1 cellular context compared by ENCODE assay signal in the genomic region with DNA sequence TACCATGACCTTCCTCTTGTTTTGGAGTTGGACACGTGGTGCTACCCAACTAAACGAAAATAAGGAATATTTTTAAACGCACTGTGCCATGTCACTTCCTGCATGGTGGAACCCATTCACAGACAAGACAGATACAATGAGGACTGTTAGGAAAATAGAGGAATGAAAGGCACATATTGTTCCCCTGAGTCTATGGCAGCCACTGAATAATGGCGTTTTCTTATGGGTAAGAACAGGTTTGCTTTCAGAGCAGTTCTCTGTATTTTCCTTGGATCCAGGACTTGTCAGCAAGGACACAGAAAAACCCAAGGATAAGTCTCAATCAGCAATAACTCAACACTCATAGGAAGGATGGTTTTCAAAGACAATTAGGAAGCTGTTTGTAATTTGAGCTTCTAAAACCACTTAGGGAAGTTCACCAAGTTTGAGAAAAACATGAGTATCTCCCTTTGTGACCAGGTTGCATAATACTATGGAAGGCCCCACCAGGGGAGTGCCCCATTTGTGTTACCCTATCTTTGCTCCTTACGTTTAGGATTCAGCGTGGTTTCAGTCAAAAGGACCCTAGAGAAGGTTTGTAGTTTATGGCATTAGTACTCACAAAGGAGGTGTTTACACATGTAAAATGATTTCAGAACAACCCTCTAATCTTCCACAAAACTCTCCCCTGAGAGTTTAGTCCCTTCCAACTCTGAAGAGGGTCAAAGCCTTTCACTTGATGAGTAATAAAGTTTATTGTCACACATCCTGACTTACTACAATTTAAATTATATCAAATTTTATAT.
TF ChIP-seq lines count a peak whose summit lies in the region.

No MANE protein-coding gene starts in this region.

TF ChIP-seq in GM23338, 12 proteins besides CTCF, POLR2A, EP300 and RAD21 (continued from another document):
- TF ChIP-seq REST (IDR thresholded peaks at IDR 0.05; ENCODE audit: unreplicated experiment) (no peak), EZH2 (IDR thresholded peaks at IDR 0.05; ENCODE audit: low read depth, unreplicated experiment) (no peak), JUNB (IDR thresholded peaks at IDR 0.05; ENCODE audit: unreplicated experiment) (no peak), STAT1 (IDR thresholded peaks at IDR 0.05; ENCODE audit: unreplicated experiment) (no peak), CREB1 (CRISPR knock-in tag; IDR thresholded peaks at IDR 0.05; ENCODE audit: low read depth) (no peak), POLR2AphosphoS5 (IDR thresholded peaks at IDR 0.05; ENCODE audit: low read depth) (no peak), ZNF331 (CRISPR knock-in tag; IDR thresholded peaks at IDR 0.05; ENCODE audit: low read depth) (no peak), NANOG (IDR thresholded peaks at IDR 0.05; ENCODE audit: borderline replicate concordance) (no peak), ZNF114 (CRISPR knock-in tag; IDR thresholded peaks at IDR 0.05) (no peak)
- TF ChIP-seq, protein P1, sequence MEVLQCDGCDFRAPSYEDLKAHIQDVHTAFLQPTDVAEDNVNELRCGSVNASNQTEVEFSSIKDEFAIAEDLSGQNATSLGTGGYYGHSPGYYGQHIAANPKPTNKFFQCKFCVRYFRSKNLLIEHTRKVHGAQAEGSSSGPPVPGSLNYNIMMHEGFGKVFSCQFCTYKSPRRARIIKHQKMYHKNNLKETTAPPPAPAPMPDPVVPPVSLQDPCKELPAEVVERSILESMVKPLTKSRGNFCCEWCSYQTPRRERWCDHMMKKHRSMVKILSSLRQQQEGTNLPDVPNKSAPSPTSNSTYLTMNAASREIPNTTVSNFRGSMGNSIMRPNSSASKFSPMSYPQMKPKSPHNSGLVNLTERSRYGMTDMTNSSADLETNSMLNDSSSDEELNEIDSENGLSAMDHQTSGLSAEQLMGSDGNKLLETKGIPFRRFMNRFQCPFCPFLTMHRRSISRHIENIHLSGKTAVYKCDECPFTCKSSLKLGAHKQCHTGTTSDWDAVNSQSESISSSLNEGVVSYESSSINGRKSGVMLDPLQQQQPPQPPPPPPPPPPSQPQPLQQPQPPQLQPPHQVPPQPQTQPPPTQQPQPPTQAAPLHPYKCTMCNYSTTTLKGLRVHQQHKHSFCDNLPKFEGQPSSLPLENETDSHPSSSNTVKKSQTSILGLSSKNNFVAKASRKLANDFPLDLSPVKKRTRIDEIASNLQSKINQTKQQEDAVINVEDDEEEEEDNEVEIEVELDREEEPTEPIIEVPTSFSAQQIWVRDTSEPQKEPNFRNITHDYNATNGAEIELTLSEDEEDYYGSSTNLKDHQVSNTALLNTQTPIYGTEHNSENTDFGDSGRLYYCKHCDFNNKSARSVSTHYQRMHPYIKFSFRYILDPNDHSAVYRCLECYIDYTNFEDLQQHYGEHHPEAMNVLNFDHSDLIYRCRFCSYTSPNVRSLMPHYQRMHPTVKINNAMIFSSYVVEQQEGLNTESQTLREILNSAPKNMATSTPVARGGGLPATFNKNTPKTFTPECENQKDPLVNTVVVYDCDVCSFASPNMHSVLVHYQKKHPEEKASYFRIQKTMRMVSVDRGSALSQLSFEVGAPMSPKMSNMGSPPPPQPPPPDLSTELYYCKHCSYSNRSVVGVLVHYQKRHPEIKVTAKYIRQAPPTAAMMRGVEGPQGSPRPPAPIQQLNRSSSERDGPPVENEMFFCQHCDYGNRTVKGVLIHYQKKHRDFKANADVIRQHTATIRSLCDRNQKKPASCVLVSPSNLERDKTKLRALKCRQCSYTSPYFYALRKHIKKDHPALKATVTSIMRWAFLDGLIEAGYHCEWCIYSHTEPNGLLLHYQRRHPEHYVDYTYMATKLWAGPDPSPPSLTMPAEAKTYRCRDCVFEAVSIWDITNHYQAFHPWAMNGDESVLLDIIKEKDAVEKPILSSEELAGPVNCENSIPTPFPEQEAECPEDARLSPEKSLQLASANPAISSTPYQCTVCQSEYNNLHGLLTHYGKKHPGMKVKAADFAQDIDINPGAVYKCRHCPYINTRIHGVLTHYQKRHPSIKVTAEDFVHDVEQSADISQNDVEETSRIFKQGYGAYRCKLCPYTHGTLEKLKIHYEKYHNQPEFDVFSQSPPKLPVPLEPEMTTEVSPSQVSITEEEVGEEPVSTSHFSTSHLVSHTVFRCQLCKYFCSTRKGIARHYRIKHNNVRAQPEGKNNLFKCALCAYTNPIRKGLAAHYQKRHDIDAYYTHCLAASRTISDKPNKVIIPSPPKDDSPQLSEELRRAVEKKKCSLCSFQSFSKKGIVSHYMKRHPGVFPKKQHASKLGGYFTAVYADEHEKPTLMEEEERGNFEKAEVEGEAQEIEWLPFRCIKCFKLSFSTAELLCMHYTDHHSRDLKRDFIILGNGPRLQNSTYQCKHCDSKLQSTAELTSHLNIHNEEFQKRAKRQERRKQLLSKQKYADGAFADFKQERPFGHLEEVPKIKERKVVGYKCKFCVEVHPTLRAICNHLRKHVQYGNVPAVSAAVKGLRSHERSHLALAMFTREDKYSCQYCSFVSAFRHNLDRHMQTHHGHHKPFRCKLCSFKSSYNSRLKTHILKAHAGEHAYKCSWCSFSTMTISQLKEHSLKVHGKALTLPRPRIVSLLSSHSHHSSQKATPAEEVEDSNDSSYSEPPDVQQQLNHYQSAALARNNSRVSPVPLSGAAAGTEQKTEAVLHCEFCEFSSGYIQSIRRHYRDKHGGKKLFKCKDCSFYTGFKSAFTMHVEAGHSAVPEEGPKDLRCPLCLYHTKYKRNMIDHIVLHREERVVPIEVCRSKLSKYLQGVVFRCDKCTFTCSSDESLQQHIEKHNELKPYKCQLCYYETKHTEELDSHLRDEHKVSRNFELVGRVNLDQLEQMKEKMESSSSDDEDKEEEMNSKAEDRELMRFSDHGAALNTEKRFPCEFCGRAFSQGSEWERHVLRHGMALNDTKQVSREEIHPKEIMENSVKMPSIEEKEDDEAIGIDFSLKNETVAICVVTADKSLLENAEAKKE (CRISPR knock-in tag; IDR thresholded peaks at IDR 0.05): no peak
- TF ChIP-seq, protein P2, sequence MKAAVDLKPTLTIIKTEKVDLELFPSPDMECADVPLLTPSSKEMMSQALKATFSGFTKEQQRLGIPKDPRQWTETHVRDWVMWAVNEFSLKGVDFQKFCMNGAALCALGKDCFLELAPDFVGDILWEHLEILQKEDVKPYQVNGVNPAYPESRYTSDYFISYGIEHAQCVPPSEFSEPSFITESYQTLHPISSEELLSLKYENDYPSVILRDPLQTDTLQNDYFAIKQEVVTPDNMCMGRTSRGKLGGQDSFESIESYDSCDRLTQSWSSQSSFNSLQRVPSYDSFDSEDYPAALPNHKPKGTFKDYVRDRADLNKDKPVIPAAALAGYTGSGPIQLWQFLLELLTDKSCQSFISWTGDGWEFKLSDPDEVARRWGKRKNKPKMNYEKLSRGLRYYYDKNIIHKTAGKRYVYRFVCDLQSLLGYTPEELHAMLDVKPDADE (IDR thresholded peaks at IDR 0.05): no peak
